In genomic region chr7:101164071-101164840, GRCh38 we compare ENCODE assay signal across 9 cellular contexts. TPM values are rescaled to one million over a fixed set of nuclear protein-coding genes. Genes with fewer than 3 reads are reported as not detected.
A peak's percentile ranks its signal among the peaks of the same experiment; 100 is the strongest.
DNase-seq lines count a peak whose midpoint lies in the region; ATAC-seq and TF ChIP-seq lines count a peak whose summit lies in the region.
"Had no signal": no experiment of that assay in that cellular context is flagged by ENCODE, and none has a peak within 500 bp of the region (broad histone marks: within the 10 kb centered on the region; RNA-seq: fewer than 3 reads in every experiment).

No MANE protein-coding gene starts in this region.

- H3K36me3 Mint-ChIP-seq in activated CD4-positive, alpha-beta T cell treated with anti-CD3 and anti-CD28 coated beads, Interleukin-2, amount 10 ng/mL, durations not matched to agents 24 days and 14 days (ENCODE audit: low read depth), result peaks cover 14% of the 10 kb centered on the region
- peaks cover 6% of the 10 kb centered on the region for H3K36me3 Mint-ChIP-seq in activated naive CD4-positive, alpha-beta T cell treated with anti-CD3 and anti-CD28 coated beads, Interleukin-2, amount 10 ng/mL, durations not matched to agents 7 days and 5 days

- H3K27me3 Mint-ChIP-seq in activated CD4-positive, alpha-beta T cell treated with anti-CD3 and anti-CD28 coated beads, Interleukin-2, amount 10 ng/mL, durations not matched to agents 24 days and 14 days, result peaks cover 50% of the 10 kb centered on the region
- peaks cover 77% of the 10 kb centered on the region for H3K27me3 Mint-ChIP-seq in activated naive CD4-positive, alpha-beta T cell treated with anti-CD3 and anti-CD28 coated beads, Interleukin-2, amount 10 ng/mL, durations not matched to agents 7 days and 5 days

- H3K27ac Mint-ChIP-seq in activated CD4-positive, alpha-beta T cell treated with anti-CD3 and anti-CD28 coated beads, Interleukin-2, amount 10 ng/mL, durations not matched to agents 24 days and 14 days, result peak overlapping the region; percentile 75
- no peak overlapping the region for H3K27ac Mint-ChIP-seq in activated naive CD4-positive, alpha-beta T cell treated with anti-CD3 and anti-CD28 coated beads, Interleukin-2, amount 10 ng/mL, durations not matched to agents 7 days and 5 days

- CTCF ChIA-PET in activated naive CD4-positive, alpha-beta T cell treated with anti-CD3 and anti-CD28 coated beads, Interleukin-2, amount 10 ng/mL, durations not matched to agents 7 days and 5 days (lab: Charles Lee), result interaction anchor here (1.6 kb wide), 1 partner anchor 22 kb away, joined by 6 read pairs; no protein-coding TSS in a partner anchor

- no peak for TF ChIP-seq CTCF in foreskin fibroblast (IDR thresholded peaks at IDR 0.05; ENCODE audit: low read depth, low read length)

- H3K4me3 Mint-ChIP-seq in activated CD4-positive, alpha-beta T cell treated with anti-CD3 and anti-CD28 coated beads, Interleukin-2, amount 10 ng/mL, durations not matched to agents 24 days and 14 days, result peak overlapping the region; percentile 92
- no peak overlapping the region for H3K4me3 Mint-ChIP-seq in activated naive CD4-positive, alpha-beta T cell treated with anti-CD3 and anti-CD28 coated beads, Interleukin-2, amount 10 ng/mL, durations not matched to agents 7 days and 5 days

- no peak for ATAC-seq in GM18519 (IDR thresholded peaks at IDR 0.05; ENCODE audit: low FRiP score, unreplicated experiment)
- ATAC-seq in GM19467 (IDR thresholded peaks at IDR 0.05; ENCODE audit: unreplicated experiment), result no peak

- peaks cover 37% of the 10 kb centered on the region for H3K4me1 Mint-ChIP-seq in activated CD4-positive, alpha-beta T cell treated with anti-CD3 and anti-CD28 coated beads, Interleukin-2, amount 10 ng/mL, durations not matched to agents 24 days and 14 days
- peaks cover 42% of the 10 kb centered on the region for H3K4me1 Mint-ChIP-seq in activated naive CD4-positive, alpha-beta T cell treated with anti-CD3 and anti-CD28 coated beads, Interleukin-2, amount 10 ng/mL, durations not matched to agents 7 days and 5 days

- H3K4me3 ChIP-seq in foreskin fibroblast (ENCODE audit: low read depth in 1 of 2, low read length in 2 of 2), result peak overlapping the region; percentile 5 to 36

- H3K9me3 Mint-ChIP-seq in activated CD4-positive, alpha-beta T cell treated with anti-CD3 and anti-CD28 coated beads, Interleukin-2, amount 10 ng/mL, durations not matched to agents 24 days and 14 days, result peaks cover 4% of the 10 kb centered on the region
- no peaks in the 10 kb centered on the region for H3K9me3 Mint-ChIP-seq in activated naive CD4-positive, alpha-beta T cell treated with anti-CD3 and anti-CD28 coated beads, Interleukin-2, amount 10 ng/mL, durations not matched to agents 7 days and 5 days

- DNase-seq in activated CD4-positive, alpha-beta T cell treated with anti-CD3 and anti-CD28 coated beads, Interleukin-2, amount 10 ng/mL, durations not matched to agents 24 days and 14 days, result peak; percentile 70
- DNase-seq in activated CD4-positive, alpha-beta T cell treated with anti-CD3 and anti-CD28 coated beads for 1 hour, result no peak
- peak; percentile 79 for DNase-seq in SW480 (ENCODE audit: low spot score)
- DNase-seq in foreskin fibroblast, result peak; percentile 69 to 89
- peak; percentile 70 for DNase-seq in retina
- no peak for DNase-seq in activated naive CD4-positive, alpha-beta T cell treated with anti-CD3 and anti-CD28 coated beads, Interleukin-2, amount 10 ng/mL, durations not matched to agents 7 days and 5 days

- intact Hi-C loops in activated CD4-positive, alpha-beta T cell treated with anti-CD3 and anti-CD28 coated beads, Interleukin-2, amount 10 ng/mL, durations not matched to agents 24 days and 14 days (cut with micrococcal nuclease), result no loop called here

RNA-seq across cellular contexts. Expression of gene VGF, which starts 1.1 kb away (rescaled TPM):
- total RNA-seq in activated CD4-positive, alpha-beta T cell treated with anti-CD3 and anti-CD28 coated beads, Interleukin-2, amount 10 ng/mL, durations not matched to agents 24 days and 14 days, result 0.23 and 0.28 TPM in 2 replicates
- total RNA-seq: dermis microvascular lymphatic vessel endothelial cell had no signal

RNA-seq across cellular contexts. Expression of gene AP1S1, which starts 10.0 kb away (rescaled TPM):
- 44.2 and 49.2 TPM in 2 replicates for total RNA-seq in activated CD4-positive, alpha-beta T cell treated with anti-CD3 and anti-CD28 coated beads, Interleukin-2, amount 10 ng/mL, durations not matched to agents 24 days and 14 days

RNA-seq across cellular contexts. Expression of gene NAT16, which starts 15.8 kb away (rescaled TPM):
- total RNA-seq in activated CD4-positive, alpha-beta T cell treated with anti-CD3 and anti-CD28 coated beads, Interleukin-2, amount 10 ng/mL, durations not matched to agents 24 days and 14 days, result not detected in 2 replicates
- total RNA-seq: dermis microvascular lymphatic vessel endothelial cell had no signal

RNA-seq across cellular contexts. Expression of gene MOGAT3, which starts 36.6 kb away (rescaled TPM):
- not detected in 2 replicates for total RNA-seq in activated CD4-positive, alpha-beta T cell treated with anti-CD3 and anti-CD28 coated beads, Interleukin-2, amount 10 ng/mL, durations not matched to agents 24 days and 14 days
- total RNA-seq: dermis microvascular lymphatic vessel endothelial cell had no signal

RNA-seq across cellular contexts. Expression of gene SERPINE1, which starts 37.4 kb away (rescaled TPM):
- 0.33 and 0.45 TPM in 2 replicates for total RNA-seq in activated CD4-positive, alpha-beta T cell treated with anti-CD3 and anti-CD28 coated beads, Interleukin-2, amount 10 ng/mL, durations not matched to agents 24 days and 14 days

Comparison
In these comparisons a context has a peak if more than half of its experiments do, and no peak if none do; other contexts are left out.
1. DNase-seq: peak in activated CD4-positive, alpha-beta T cell treated with anti-CD3 and anti-CD28 coated beads, Interleukin-2, amount 10 ng/mL, durations not matched to agents 24 days and 14 days (single experiment), SW480 (single experiment), foreskin fibroblast (2 of 2) and retina (single experiment); none in activated CD4-positive, alpha-beta T cell treated with anti-CD3 and anti-CD28 coated beads for 1 hour (single experiment) and activated naive CD4-positive, alpha-beta T cell treated with anti-CD3 and anti-CD28 coated beads, Interleukin-2, amount 10 ng/mL, durations not matched to agents 7 days and 5 days (single experiment).